In the genomic region with DNA sequence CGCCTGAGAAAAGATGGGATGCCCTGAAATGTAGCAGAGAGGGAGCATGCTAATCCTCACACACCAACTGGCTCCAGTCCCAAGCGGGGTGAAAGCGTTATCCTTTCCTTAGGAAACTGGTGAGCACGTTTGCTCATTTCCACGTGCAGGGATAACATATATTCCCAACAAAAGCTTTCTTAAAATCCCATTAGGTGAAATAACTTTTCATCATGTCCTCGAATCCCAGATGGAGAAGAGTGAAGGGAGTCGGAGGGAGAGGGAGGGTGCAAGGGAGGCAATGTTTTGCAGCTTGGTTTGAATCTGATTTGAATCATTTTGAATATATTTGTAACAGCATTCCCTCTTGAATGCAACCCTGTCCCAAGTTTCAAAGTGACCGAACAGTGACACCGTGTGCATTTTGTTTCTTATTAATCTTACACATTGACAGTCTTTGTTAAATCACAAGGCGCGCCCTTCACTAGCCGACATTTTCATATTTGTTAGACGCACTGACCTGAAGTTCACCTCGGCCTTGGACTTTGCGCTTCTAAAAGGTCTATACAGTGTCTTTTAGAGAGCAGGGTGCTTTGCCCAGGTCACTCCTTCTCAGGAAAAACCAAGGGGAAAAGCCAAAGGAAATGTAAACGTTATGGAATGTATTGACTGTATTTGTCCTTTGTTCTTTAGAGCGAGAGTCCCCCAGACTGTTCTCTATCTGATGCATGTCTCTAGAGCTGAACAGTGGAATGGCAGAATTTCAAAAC, we compare ENCODE assay signal across 15 cellular contexts. TPM values are rescaled to one million over a fixed set of nuclear protein-coding genes. Genes with fewer than 3 reads are reported as not detected.
A peak's percentile ranks its signal among the peaks of the same experiment; 100 is the strongest.
DNase-seq lines count a peak whose midpoint lies in the region; ATAC-seq and TF ChIP-seq lines count a peak whose summit lies in the region.
"Had no signal": no experiment of that assay in that cellular context is flagged by ENCODE, and none has a peak within 500 bp of the region (broad histone marks: within the 10 kb centered on the region; RNA-seq: fewer than 3 reads in every experiment).

No MANE protein-coding gene starts in this region.

- H3K27ac ChIP-seq in GM23338 (ENCODE audit: low read depth), result no peak overlapping the region
- H3K27ac ChIP-seq in PC-9, result peak overlapping the region; percentile 73
- peak overlapping the region in 3 of 4 donors; percentile 16 to 63 (median 56) for H3K27ac ChIP-seq in esophagus squamous epithelium
- H3K27ac ChIP-seq: brain microvascular endothelial cell, prostate gland had no signal

- H3K4me3 Mint-ChIP-seq in GM23338, result no peak overlapping the region
- peak overlapping the region; percentile 62 for H3K4me3 Mint-ChIP-seq in progenitor cell of endocrine pancreas (ENCODE audit: low read depth)

- H2AFZ ChIP-seq in GM23338, result no peak overlapping the region
- H2AFZ ChIP-seq in PC-9, result no peak overlapping the region

- H3K4me3 ChIP-seq in GM23338, result no peak overlapping the region
- no peak overlapping the region for H3K4me3 ChIP-seq in PC-9
- no peak overlapping the region for H3K4me3 ChIP-seq in esophagus squamous epithelium
- H3K4me3 ChIP-seq: prostate gland had no signal

- no peak for TF ChIP-seq CTCF in GM23338 (conservative IDR thresholded peaks at IDR 0.05; ENCODE audit: low read depth in 2 of 2)
- TF ChIP-seq CTCF in PC-9 (conservative IDR thresholded peaks at IDR 0.05), result no peak
- TF ChIP-seq CTCF in esophagus squamous epithelium (IDR thresholded peaks at IDR 0.05), result no peak
- no peak for TF ChIP-seq CTCF in progenitor cell of endocrine pancreas (IDR thresholded peaks at IDR 0.05; ENCODE audit: unreplicated experiment)

- H3K4me1 ChIP-seq in GM23338 (ENCODE audit: insufficient read depth) (peaks cover 7% of the 10 kb centered on the region; the same call in 1 of the 2 replicates), PC-9 (replicated peaks; ENCODE audit: insufficient read depth) (peaks cover 42% of the 10 kb centered on the region), esophagus squamous epithelium (peaks cover 14 to 69% (median 21%) of the 10 kb centered on the region in 3 donors)

- TF ChIP-seq POLR2A in esophagus squamous epithelium (IDR thresholded peaks at IDR 0.05), result no peak

- H4K20me1 ChIP-seq in GM23338 (replicated peaks; ENCODE audit: insufficient read depth) (peaks cover 61% of the 10 kb centered on the region), PC-9 (ENCODE audit: insufficient read depth) (no peaks in the 10 kb centered on the region)

- no peak overlapping the region for H3K4me2 ChIP-seq in GM23338
- peak overlapping the region; percentile 86; the same call in 1 of the 2 replicates for H3K4me2 ChIP-seq in PC-9

- H3F3A ChIP-seq in GM23338 (replicated peaks; ENCODE audit: low read depth), result peaks cover 45% of the 10 kb centered on the region
- peaks cover 28% of the 10 kb centered on the region for H3F3A ChIP-seq in PC-9 (ENCODE audit: insufficient read depth, low read depth)

- peaks cover 96% of the 10 kb centered on the region for H3K27me3 Mint-ChIP-seq in GM23338 (ENCODE audit: insufficient read depth, low read depth, poor library complexity)
- peaks cover 4% of the 10 kb centered on the region for H3K27me3 Mint-ChIP-seq in progenitor cell of endocrine pancreas

- POLR2A ChIA-PET in PC-9 (lab: Charles Lee; ENCODE audit: unreplicated experiment), result interaction anchor here (0.6 kb wide), 2 partner anchors 18 to 264 kb away, joined by 3 to 4 read pairs; no protein-coding TSS in a partner anchor

- peaks cover 100% of the 10 kb centered on the region for H3K27me3 ChIP-seq in GM23338 (ENCODE audit: insufficient read depth)
- H3K27me3 ChIP-seq in PC-9 (ENCODE audit: insufficient read depth, low read depth), result no peaks in the 10 kb centered on the region
- peaks cover 0 to 9% (median 0%) of the 10 kb centered on the region in 4 donors for H3K27me3 ChIP-seq in esophagus squamous epithelium

- 73 to 78% methylated on average over 17 of the region's 17 CpGs for WGBS in esophagus squamous epithelium, 2 donors

- H3K9me2 ChIP-seq in GM23338 (ENCODE audit: insufficient read depth) (no peaks in the 10 kb centered on the region), PC-9 (ENCODE audit: insufficient read depth) (no peaks in the 10 kb centered on the region)

- H3K9me3 ChIP-seq in PC-9 (ENCODE audit: insufficient read depth, low read depth) (no peaks in the 10 kb centered on the region), esophagus squamous epithelium (no peaks in the 10 kb centered on the region)
- H3K9me3 ChIP-seq: prostate gland had no signal

- H3K4me1 Mint-ChIP-seq in GM23338, result peaks cover under 1% of the 10 kb centered on the region; the same call in 1 of the 3 replicates
- H3K4me1 Mint-ChIP-seq in progenitor cell of endocrine pancreas (ENCODE audit: low read depth), result peaks cover 76% of the 10 kb centered on the region

- H3K9me3 Mint-ChIP-seq in GM23338 (no peaks in the 10 kb centered on the region; the same call in 2 of the 3 replicates), progenitor cell of endocrine pancreas (ENCODE audit: low read depth) (no peaks in the 10 kb centered on the region)

- H3K79me2 ChIP-seq in GM23338 (replicated peaks; ENCODE audit: insufficient read depth) (no peaks in the 10 kb centered on the region), PC-9 (ENCODE audit: low read depth) (no peaks in the 10 kb centered on the region)

- H3K36me3 ChIP-seq in GM23338 (ENCODE audit: insufficient read depth), result no peaks in the 10 kb centered on the region
- no peaks in the 10 kb centered on the region for H3K36me3 ChIP-seq in PC-9 (ENCODE audit: low read depth)
- H3K36me3 ChIP-seq in esophagus squamous epithelium, result no peaks in the 10 kb centered on the region
- H3K36me3 ChIP-seq: brain microvascular endothelial cell, prostate gland had no signal

- H3K36me3 Mint-ChIP-seq in GM23338 (ENCODE audit: low read depth) (no peaks in the 10 kb centered on the region), progenitor cell of endocrine pancreas (ENCODE audit: insufficient read depth) (peaks cover 2% of the 10 kb centered on the region)

- CTCF ChIA-PET in PC-9 (lab: Charles Lee), result interaction anchor here (1.6 kb wide), 1 partner anchor 274 kb away, joined by 5 read pairs; no protein-coding TSS in a partner anchor

- BruUV-seq in PC-9 (replicated peaks; lab: Mats Ljungman, UMichigan), result no TSS peak

- H3K27ac Mint-ChIP-seq in GM23338 (no peak overlapping the region), progenitor cell of endocrine pancreas (peak overlapping the region; percentile 97)

- intact Hi-C loops in PC-9 (cut with micrococcal nuclease; ENCODE audit: unreplicated experiment), result no loop called here
- intact Hi-C loops in esophagus squamous epithelium (cut with DNase I), result no loop called here

- DNase-seq in GM23338 (ENCODE audit: low spot score) (no peak), PC-9 (no peak), esophagus squamous epithelium (lab: John Stamatoyannopoulos, UW) (no peak), progenitor cell of endocrine pancreas (ENCODE audit: low spot score, unreplicated experiment) (no peak), SKM-1 (lab: John Stamatoyannopoulos, UW; ENCODE audit: unreplicated experiment) (no peak), NCI-H2227 (lab: John Stamatoyannopoulos, UW; ENCODE audit: unreplicated experiment) (no peak), dedifferentiated amniotic fluid mesenchymal stem cell (ENCODE audit: extremely low spot score) (no peak)
- DNase-seq: activated CD4-positive, CD25-positive, alpha-beta regulatory T cell treated with anti-CD3 and anti-CD28 coated beads, Interleukin-2, amount 50 U/mL, for 72 hours; brain microvascular endothelial cell; KG1; stimulated activated CD4-positive, alpha-beta T cell treated with anti-CD3 and anti-CD28 coated beads, Interleukin-4, amount 100 ng/mL, for 4 hours; stimulated activated naive CD4-positive, alpha-beta T cell had no signal

- no peak for ATAC-seq in GM23338
- no peak for ATAC-seq in GM19397 (IDR thresholded peaks at IDR 0.05; ENCODE audit: unreplicated experiment)

TF ChIP-seq in GM23338, 12 proteins besides CTCF, POLR2A, EP300 and RAD21:
- TF ChIP-seq EZH2 (IDR thresholded peaks at IDR 0.05; ENCODE audit: low read depth, unreplicated experiment) (peak; percentile 85), CREB1 (CRISPR knock-in tag; IDR thresholded peaks at IDR 0.05; ENCODE audit: low read depth) (no peak)

RNA-seq across cellular contexts. Expression of a gene that starts 3.0 kb away (rescaled TPM):
- not detected in 2 replicates for total RNA-seq in GM23338 (2014; rRNA removed; shearing (Covaris generic))
- polyA plus RNA-seq in GM23338 (2016; fragmentation: Nextera tagmentation; extraction: Ambion mirVana), result not detected in 2 replicates
- total RNA-seq in PC-9 (2021) (not detected in 2 replicates), esophagus squamous epithelium (1 to 10 TPM; 2.9 to 6.7 (median 4.1) TPM), progenitor cell of endocrine pancreas (13.7 TPM in 2 replicates)
- total RNA-seq: G401 had no signal

RNA-seq across cellular contexts. Expression of a gene that starts 9.9 kb away (rescaled TPM):
- total RNA-seq in GM23338 (2014; rRNA removed; shearing (Covaris generic)), result not detected in 2 replicates
- polyA plus RNA-seq in GM23338 (2016; fragmentation: Nextera tagmentation; extraction: Ambion mirVana), result not detected in 2 replicates
- 0.63 and 1.0 TPM in 2 replicates for total RNA-seq in PC-9 (2021)
- 1 to 10 TPM; 3.6 to 8.2 (median 6.8) TPM for total RNA-seq in esophagus squamous epithelium
- 12.6 and 18.1 TPM in 2 replicates for total RNA-seq in progenitor cell of endocrine pancreas

RNA-seq across cellular contexts. Expression of a gene that starts 14.0 kb away (rescaled TPM):
- not detected in 2 replicates for total RNA-seq in GM23338 (2014; rRNA removed; shearing (Covaris generic))
- not detected in 2 replicates for polyA plus RNA-seq in GM23338 (2016; fragmentation: Nextera tagmentation; extraction: Ambion mirVana)
- 0.65 and 1.2 TPM in 2 replicates for total RNA-seq in PC-9 (2021)
- total RNA-seq in esophagus squamous epithelium, result 1 to 10 TPM in 1 of 4 donors, under 1 TPM in 1, not detected in 2; 0.26 to 1.3 TPM
- 0.38 TPM in 1 of 2 replicates, not detected in the other for total RNA-seq in progenitor cell of endocrine pancreas

RNA-seq across cellular contexts. Expression of a gene that starts 18.8 kb away (rescaled TPM):
- total RNA-seq in GM23338 (2014; rRNA removed; shearing (Covaris generic)), result not detected in 2 replicates
- polyA plus RNA-seq in GM23338 (2016; fragmentation: Nextera tagmentation; extraction: Ambion mirVana), result not detected in 2 replicates
- total RNA-seq in PC-9 (2021) (50.5 and 53.1 TPM in 2 replicates), esophagus squamous epithelium (1 to 10 TPM; 3.6 to 8.7 (median 6.6) TPM), progenitor cell of endocrine pancreas (77.4 and 85.5 TPM in 2 replicates)

RNA-seq across cellular contexts. Expression of a gene that starts 22.9 kb away (rescaled TPM):
- not detected in 2 replicates for total RNA-seq in GM23338 (2014; rRNA removed; shearing (Covaris generic))
- polyA plus RNA-seq in GM23338 (2016; fragmentation: Nextera tagmentation; extraction: Ambion mirVana), result 0.24 TPM in 1 of 2 replicates, not detected in the other
- total RNA-seq in PC-9 (2021) (not detected in 2 replicates), esophagus squamous epithelium (under 1 TPM; 0.23 to 0.76 (median 0.48) TPM), progenitor cell of endocrine pancreas (1.4 and 1.5 TPM in 2 replicates)
